ENCODE assay signal across 15 cellular contexts in the genomic region with DNA sequence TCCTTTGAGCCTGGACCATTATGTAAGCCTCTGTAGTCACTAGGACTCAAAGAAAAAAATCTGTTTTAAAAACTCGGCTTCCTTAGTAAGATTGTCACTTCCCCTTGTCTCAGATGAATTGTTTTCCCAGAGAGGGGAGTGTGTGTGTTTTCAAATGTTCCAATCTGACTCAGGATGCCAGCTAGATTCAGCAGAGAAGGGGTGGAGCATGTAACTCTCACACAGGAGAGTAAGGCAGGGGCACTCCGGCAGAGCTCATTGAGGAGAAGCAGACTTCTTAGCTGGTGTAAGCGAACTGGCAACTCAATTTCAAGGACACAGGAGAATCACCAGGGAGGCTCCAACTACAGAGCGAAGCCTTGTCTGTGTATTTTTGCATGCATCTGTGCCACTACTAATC.
DNase-seq lines count a peak whose midpoint lies in the region; ATAC-seq, FAIRE-seq and TF ChIP-seq lines count a peak whose summit lies in the region.
"Had no signal": no experiment of that assay in that cellular context is flagged by ENCODE, and none has a peak within 500 bp of the region (broad histone marks: within the 10 kb centered on the region; RNA-seq: fewer than 3 reads in every experiment).

No MANE protein-coding gene starts in this region.

- H3K4me1 ChIP-seq in SJSA1 (replicated peaks), result peaks cover 37% of the 10 kb centered on the region
- H3K4me1 ChIP-seq: SJCRH30 had no signal

- H3K27me3 ChIP-seq in SJSA1 (replicated peaks), result no peaks in the 10 kb centered on the region
- H3K27me3 ChIP-seq: SJCRH30, stomach had no signal

- H3K27ac ChIP-seq in SJSA1 (peak overlapping the region; percentile 37; the same call in 1 of the 2 replicates), substantia nigra (ENCODE audit: low read depth, low read length, poor library complexity, severe bottlenecking) (no peak overlapping the region)
- H3K27ac ChIP-seq: SJCRH30, VCaP had no signal

- peak overlapping the region; percentile 28 for H3K27ac Mint-ChIP-seq in stimulated activated memory B cell treated with anti-CD40 and anti-IgM and Interleukin-4, amounts not matched to agents 10 μg/mL and 1 μg/mL and 100 μg/mL, for 72 hours

- H3K9me3 ChIP-seq in SJSA1 (replicated peaks), result no peaks in the 10 kb centered on the region; the same call in 1 of the 2 replicates
- H3K9me3 ChIP-seq: SJCRH30, stomach had no signal

- DNase-seq in EH (ENCODE audit: low read depth), result peak; percentile 24
- peak; percentile 44 for DNase-seq in SJSA1 (ENCODE audit: low read depth in 1 of 2, low spot score in 2 of 2)
- DNase-seq in fibroblast of mammary gland (ENCODE audit: low read depth), result peak; percentile 24
- DNase-seq in substantia nigra (lab: John Stamatoyannopoulos, UW), result no peak
- no peak for DNase-seq in NCI-H226
- DNase-seq in urothelium cell line (ENCODE audit: low spot score), result no peak
- DNase-seq: activated effector memory CD4-positive, alpha-beta T cell treated with anti-CD3 and anti-CD28 coated beads, Interleukin-2, amount 50 U/mL, for 16 hours; foreskin fibroblast; NCI-H2171 treated with DMSO at 0.1 percent for 48 hours; SJCRH30; stomach had no signal

- H3K4me3 ChIP-seq in SJSA1, result no peak overlapping the region
- H3K4me3 ChIP-seq in fibroblast of mammary gland (ENCODE audit: control insufficient read depth, low read depth, low read length), result no peak overlapping the region
- H3K4me3 ChIP-seq: SJCRH30, stomach had no signal

- no peaks in the 10 kb centered on the region for H3K27me3 Mint-ChIP-seq in stimulated activated memory B cell treated with anti-CD40 and anti-IgM and Interleukin-4, amounts not matched to agents 10 μg/mL and 1 μg/mL and 100 μg/mL, for 72 hours

- no peaks in the 10 kb centered on the region for H3K9me3 Mint-ChIP-seq in stimulated activated memory B cell treated with anti-CD40 and anti-IgM and Interleukin-4, amounts not matched to agents 10 μg/mL and 1 μg/mL and 100 μg/mL, for 72 hours

- H3K4me3 Mint-ChIP-seq in stimulated activated memory B cell treated with anti-CD40 and anti-IgM and Interleukin-4, amounts not matched to agents 10 μg/mL and 1 μg/mL and 100 μg/mL, for 72 hours, result no peak overlapping the region

- peaks cover 24% of the 10 kb centered on the region for H3K4me1 Mint-ChIP-seq in stimulated activated memory B cell treated with anti-CD40 and anti-IgM and Interleukin-4, amounts not matched to agents 10 μg/mL and 1 μg/mL and 100 μg/mL, for 72 hours

- H3K36me3 Mint-ChIP-seq in stimulated activated memory B cell treated with anti-CD40 and anti-IgM and Interleukin-4, amounts not matched to agents 10 μg/mL and 1 μg/mL and 100 μg/mL, for 72 hours, result no peaks in the 10 kb centered on the region

- no peak for FAIRE-seq in urothelium cell line (lab: Jason Lieb, UNC)
- FAIRE-seq: G401.6, HTR-8/SVneo had no signal

- no peaks in the 10 kb centered on the region for H3K36me3 ChIP-seq in SJSA1
- H3K36me3 ChIP-seq: SJCRH30, stomach had no signal

- peak; percentile 43 for ATAC-seq in stimulated activated memory B cell treated with anti-CD40 and anti-IgM and Interleukin-4, amounts not matched to agents 10 μg/mL and 1 μg/mL and 100 μg/mL, for 72 hours

- no peak for TF ChIP-seq CTCF in fibroblast of mammary gland (conservative IDR thresholded peaks at IDR 0.05; ENCODE audit: control insufficient read depth, insufficient read depth, low read depth, low read length)

Comparison
In these comparisons a context has a peak if more than half of its experiments do, and no peak if none do; other contexts are left out.
1. DNase-seq: peak in EH (single experiment), SJSA1 (2 of 2) and fibroblast of mammary gland (single experiment); none in substantia nigra (0 of 49), NCI-H226 (single experiment) and urothelium cell line (single experiment).